In the genomic region with DNA sequence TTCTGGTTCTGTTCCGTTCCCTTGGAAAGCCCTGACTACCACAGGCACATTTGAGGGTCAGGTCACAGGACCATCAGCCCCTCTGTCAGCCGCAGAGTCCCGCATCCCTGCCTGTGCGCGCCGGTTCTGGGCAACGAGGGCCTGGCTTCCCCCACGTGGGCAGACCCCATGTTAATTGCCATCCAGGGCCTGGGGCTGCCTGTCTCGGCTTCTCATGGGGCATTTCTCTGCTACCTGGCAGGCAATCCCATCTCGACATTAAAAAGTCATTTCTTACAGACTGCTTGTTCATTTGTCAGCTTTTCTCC, we compare ENCODE assay signal across 34 cellular contexts. TPM values are rescaled to one million over a fixed set of nuclear protein-coding genes. Genes with fewer than 3 reads are reported as not detected.
"Had no signal": no experiment of that assay in that cellular context is flagged by ENCODE, and none has a peak within 500 bp of the region (broad histone marks: within the 10 kb centered on the region; RNA-seq: fewer than 3 reads in every experiment).

No MANE protein-coding gene starts in this region.

- DNase-seq: activated CD4-positive, alpha-beta memory T cell treated with anti-CD3 and anti-CD28 coated beads for 36 hours; activated CD4-positive, alpha-beta T cell treated with anti-CD3 and anti-CD28 coated beads for 36 hours; activated CD4-positive, alpha-beta T cell treated with anti-CD3 and anti-CD28 coated beads, Interleukin-2, amount 10 ng/mL, durations not matched to agents 24 days and 14 days; activated CD4-positive, CD25-positive, alpha-beta regulatory T cell; activated CD4-positive, CD25-positive, alpha-beta regulatory T cell treated with anti-CD3 and anti-CD28 coated beads, Interleukin-2, amount 50 U/mL, for 72 hours; activated CD8-positive, alpha-beta memory T cell treated with anti-CD3 and anti-CD28 coated beads, Interleukin-2, amount 10 ng/mL, durations not matched to agents 7 days and 5 days; activated CD8-positive, alpha-beta memory T cell treated with anti-CD3 and anti-CD28 coated beads, Interleukin-2, amount 50 U/mL, for 4 hours; activated CD8-positive, alpha-beta T cell treated with anti-CD3 and anti-CD28 coated beads, Interleukin-2, amount 10 ng/mL, durations not matched to agents 7 days and 5 days; activated effector memory CD4-positive, alpha-beta T cell treated with anti-CD3 and anti-CD28 coated beads, Interleukin-2, amount 50 U/mL, for 16 hours; activated naive CD4-positive, alpha-beta T cell treated with anti-CD3 and anti-CD28 coated beads for 36 hours; activated naive CD8-positive, alpha-beta T cell treated with anti-CD3 and anti-CD28 coated beads for 36 hours; activated naive CD8-positive, alpha-beta T cell treated with anti-CD3 and anti-CD28 coated beads, Interleukin-2, amount 50 U/mL, for 24 hours; activated T-cell treated with anti-CD3 and anti-CD28 coated beads, Interleukin-2, amount 50 U/mL, for 1 hour; activated T-cell treated with anti-CD3 and anti-CD28 coated beads, Interleukin-2, amount 50 U/mL, for 48 hours; adrenal gland; amygdala; aorta; body of pancreas; caudate nucleus; cortex of kidney; dermis blood vessel endothelial cell; effector CD4-positive, alpha-beta T cell; effector memory CD8-positive, alpha-beta T cell; erythroblast; foreskin keratinocyte; gastrocnemius medialis; T-helper 2 cell had no signal

- H3K9me3 Mint-ChIP-seq: activated CD4-positive, alpha-beta memory T cell treated with anti-CD3 and anti-CD28 coated beads for 36 hours; activated CD4-positive, alpha-beta T cell treated with anti-CD3 and anti-CD28 coated beads, Interleukin-2, amount 10 ng/mL, durations not matched to agents 24 days and 14 days; activated naive CD4-positive, alpha-beta T cell treated with anti-CD3 and anti-CD28 coated beads for 36 hours; activated naive CD4-positive, alpha-beta T cell treated with anti-CD3 and anti-CD28 coated beads, Interleukin-2, amount 50 U/mL, for 24 hours; activated naive CD8-positive, alpha-beta T cell treated with anti-CD3 and anti-CD28 coated beads for 36 hours; activated naive CD8-positive, alpha-beta T cell treated with anti-CD3 and anti-CD28 coated beads, Interleukin-2, amount 50 U/mL, for 24 hours; activated T-helper 1 cell treated with anti-CD3 and anti-CD28 coated beads, Interleukin-12 subunit alpha, Interleukin-12 subunit beta, Interleukin-2, Interleukin-4 antibody, amounts not matched to agents 30 ng/mL and 10 ng/mL and 1 ng/mL, durations not matched to agents 14 hours and 24 hours and 36 hours; activated T-helper 2 cell treated with anti-CD3 and anti-CD28 coated beads, Interferon-gamma antibody, Interleukin-2, Interleukin-4, amounts not matched to agents 10 μg/mL and 5 μg/mL and 100 μg/mL, durations not matched to agents 14 hours and 24 hours and 36 hours; effector memory CD8-positive, alpha-beta T cell had no signal

- H3K27ac Mint-ChIP-seq: activated CD4-positive, alpha-beta memory T cell treated with anti-CD3 and anti-CD28 coated beads for 36 hours; activated CD4-positive, alpha-beta T cell treated with anti-CD3 and anti-CD28 coated beads for 36 hours; activated CD4-positive, alpha-beta T cell treated with anti-CD3 and anti-CD28 coated beads, Interleukin-2, amount 10 ng/mL, durations not matched to agents 24 days and 14 days; activated CD8-positive, alpha-beta memory T cell treated with anti-CD3 and anti-CD28 coated beads, Interleukin-2, amount 10 ng/mL, durations not matched to agents 7 days and 5 days; activated CD8-positive, alpha-beta T cell treated with anti-CD3 and anti-CD28 coated beads, Interleukin-2, amount 10 ng/mL, durations not matched to agents 7 days and 5 days; activated naive CD4-positive, alpha-beta T cell treated with anti-CD3 and anti-CD28 coated beads for 36 hours; activated naive CD4-positive, alpha-beta T cell treated with anti-CD3 and anti-CD28 coated beads, Interleukin-2, amount 50 U/mL, for 24 hours; activated naive CD8-positive, alpha-beta T cell treated with anti-CD3 and anti-CD28 coated beads for 36 hours; activated naive CD8-positive, alpha-beta T cell treated with anti-CD3 and anti-CD28 coated beads, Interleukin-2, amount 50 U/mL, for 24 hours; activated T-helper 1 cell treated with anti-CD3 and anti-CD28 coated beads, Interleukin-12 subunit alpha, Interleukin-12 subunit beta, Interleukin-2, Interleukin-4 antibody, amounts not matched to agents 30 ng/mL and 10 ng/mL and 1 ng/mL, durations not matched to agents 14 hours and 24 hours and 36 hours; activated T-helper 2 cell treated with anti-CD3 and anti-CD28 coated beads, Interferon-gamma antibody, Interleukin-2, Interleukin-4, amounts not matched to agents 10 μg/mL and 5 μg/mL and 100 μg/mL, durations not matched to agents 14 hours and 24 hours and 36 hours; effector memory CD8-positive, alpha-beta T cell had no signal

- H3K4me1 ChIP-seq: adrenal gland, body of pancreas, foreskin keratinocyte, gastrocnemius medialis had no signal

- H3K36me3 ChIP-seq: adrenal gland, esophagus muscularis mucosa, gastrocnemius medialis had no signal

- H3K4me3 ChIP-seq: adrenal gland, body of pancreas, esophagus muscularis mucosa, gastrocnemius medialis had no signal

- H3K9me3 ChIP-seq: adrenal gland, body of pancreas, esophagus muscularis mucosa, gastrocnemius medialis had no signal

- H3K4me1 Mint-ChIP-seq: activated CD4-positive, alpha-beta T cell treated with anti-CD3 and anti-CD28 coated beads for 36 hours; activated CD4-positive, alpha-beta T cell treated with anti-CD3 and anti-CD28 coated beads, Interleukin-2, amount 10 ng/mL, durations not matched to agents 24 days and 14 days; activated CD8-positive, alpha-beta memory T cell treated with anti-CD3 and anti-CD28 coated beads, Interleukin-2, amount 10 ng/mL, durations not matched to agents 7 days and 5 days; activated naive CD4-positive, alpha-beta T cell treated with anti-CD3 and anti-CD28 coated beads, Interleukin-2, amount 50 U/mL, for 24 hours; activated naive CD8-positive, alpha-beta T cell treated with anti-CD3 and anti-CD28 coated beads for 36 hours; activated naive CD8-positive, alpha-beta T cell treated with anti-CD3 and anti-CD28 coated beads, Interleukin-2, amount 50 U/mL, for 24 hours had no signal

- H3K4me3 Mint-ChIP-seq: activated CD4-positive, alpha-beta memory T cell treated with anti-CD3 and anti-CD28 coated beads for 36 hours; activated CD4-positive, alpha-beta T cell treated with anti-CD3 and anti-CD28 coated beads for 36 hours; activated CD4-positive, alpha-beta T cell treated with anti-CD3 and anti-CD28 coated beads, Interleukin-2, amount 10 ng/mL, durations not matched to agents 24 days and 14 days; activated CD8-positive, alpha-beta memory T cell treated with anti-CD3 and anti-CD28 coated beads, Interleukin-2, amount 10 ng/mL, durations not matched to agents 7 days and 5 days; activated CD8-positive, alpha-beta T cell treated with anti-CD3 and anti-CD28 coated beads, Interleukin-2, amount 10 ng/mL, durations not matched to agents 7 days and 5 days; activated naive CD4-positive, alpha-beta T cell treated with anti-CD3 and anti-CD28 coated beads for 36 hours; activated naive CD4-positive, alpha-beta T cell treated with anti-CD3 and anti-CD28 coated beads, Interleukin-2, amount 50 U/mL, for 24 hours; activated naive CD8-positive, alpha-beta T cell treated with anti-CD3 and anti-CD28 coated beads for 36 hours; activated naive CD8-positive, alpha-beta T cell treated with anti-CD3 and anti-CD28 coated beads, Interleukin-2, amount 50 U/mL, for 24 hours; activated T-helper 1 cell treated with anti-CD3 and anti-CD28 coated beads, Interleukin-12 subunit alpha, Interleukin-12 subunit beta, Interleukin-2, Interleukin-4 antibody, amounts not matched to agents 30 ng/mL and 10 ng/mL and 1 ng/mL, durations not matched to agents 14 hours and 24 hours and 36 hours; effector memory CD8-positive, alpha-beta T cell had no signal

- H3K27ac ChIP-seq: adrenal gland, body of pancreas, esophagus muscularis mucosa, foreskin keratinocyte, gastrocnemius medialis had no signal

- ATAC-seq: activated CD4-positive, alpha-beta T cell treated with anti-CD3 and anti-CD28 coated beads for 36 hours; activated CD8-positive, alpha-beta memory T cell treated with anti-CD3 and anti-CD28 coated beads, Interleukin-2, amount 10 ng/mL, durations not matched to agents 7 days and 5 days; activated CD8-positive, alpha-beta T cell treated with anti-CD3 and anti-CD28 coated beads, Interleukin-2, amount 10 ng/mL, durations not matched to agents 7 days and 5 days; activated naive CD8-positive, alpha-beta T cell treated with anti-CD3 and anti-CD28 coated beads, Interleukin-2, amount 50 U/mL, for 24 hours; body of pancreas; effector memory CD8-positive, alpha-beta T cell; foreskin keratinocyte; gastrocnemius medialis had no signal

- H3K27me3 ChIP-seq: adrenal gland had no signal

- FAIRE-seq: colon had no signal

- H3K36me3 Mint-ChIP-seq: activated CD4-positive, alpha-beta memory T cell treated with anti-CD3 and anti-CD28 coated beads for 36 hours; activated CD8-positive, alpha-beta memory T cell treated with anti-CD3 and anti-CD28 coated beads, Interleukin-2, amount 10 ng/mL, durations not matched to agents 7 days and 5 days; activated naive CD4-positive, alpha-beta T cell treated with anti-CD3 and anti-CD28 coated beads, Interleukin-2, amount 50 U/mL, for 24 hours; activated naive CD8-positive, alpha-beta T cell treated with anti-CD3 and anti-CD28 coated beads for 36 hours had no signal

RNA-seq across cellular contexts. Expression of gene SORCS2, which starts 45.6 kb away (rescaled TPM):
- total RNA-seq: activated CD4-positive, alpha-beta T cell treated with anti-CD3 and anti-CD28 coated beads, Interleukin-2, amount 10 ng/mL, durations not matched to agents 24 days and 14 days; activated CD8-positive, alpha-beta memory T cell treated with anti-CD3 and anti-CD28 coated beads for 36 hours; activated CD8-positive, alpha-beta T cell treated with anti-CD3 and anti-CD28 coated beads, Interleukin-2, amount 10 ng/mL, durations not matched to agents 7 days and 5 days; activated naive CD8-positive, alpha-beta T cell treated with anti-CD3 and anti-CD28 coated beads for 36 hours; activated T-helper 1 cell treated with anti-CD3 and anti-CD28 coated beads, Interleukin-12 subunit alpha, Interleukin-12 subunit beta, Interleukin-2, Interleukin-4 antibody, amounts not matched to agents 30 ng/mL and 10 ng/mL and 1 ng/mL, durations not matched to agents 14 hours and 24 hours and 36 hours; T-helper 1 cell treated with Interleukin-12 subunit alpha and Interleukin-12 subunit beta and Interleukin-4 antibody, amounts not matched to agents 30 ng/mL and 1 ng/mL, for 36 hours had no signal
